In genomic region chr3:94875149-94875548, GRCh38 we compare ENCODE assay signal across 31 cellular contexts.
"Had no signal": no experiment of that assay in that cellular context is flagged by ENCODE, and none has a peak within 500 bp of the region (broad histone marks: within the 10 kb centered on the region; RNA-seq: fewer than 3 reads in every experiment).

No MANE protein-coding gene starts in this region.

- H3K4me1 ChIP-seq: colonic mucosa, gastrocnemius medialis, left ventricle myocardium inferior, sigmoid colon, uterus had no signal

- H3K9me3 ChIP-seq: colonic mucosa, gastrocnemius medialis, mucosa of descending colon, neutrophil, ovary, sigmoid colon, thoracic aorta, uterus had no signal

- ATAC-seq: activated CD4-positive, CD25-positive, alpha-beta regulatory T cell treated with anti-CD3 and anti-CD28 coated beads, Interleukin-2, amount 50 U/mL, for 24 hours; gastrocnemius medialis; mucosa of descending colon; natural killer cell treated with Interleukin-12 subunit alpha and Interleukin-12 subunit beta and Interleukin-15 and Interleukin-18, amount 100 ng/mL, for 72 hours; stimulated activated effector memory CD8-positive, alpha-beta T cell treated with anti-CD3 and anti-CD28 coated beads, Interleukin-12 subunit alpha, Interleukin-12 subunit beta, amount 100 ng/mL, for 72 hours had no signal

- H3K27ac ChIP-seq: colonic mucosa, gastrocnemius medialis, left ventricle myocardium inferior, neutrophil, ovary, sigmoid colon, thoracic aorta, uterus, WERI-Rb-1 had no signal

- DNase-seq: activated CD4-positive, alpha-beta T cell treated with anti-CD3 and anti-CD28 coated beads for 48 hours; activated CD4-positive, alpha-beta T cell treated with anti-CD3 and anti-CD28 coated beads, Interleukin-2, amount 50 U/mL, for 48 hours; activated CD8-positive, alpha-beta memory T cell treated with anti-CD3 and anti-CD28 coated beads for 24 hours; activated effector memory CD4-positive, alpha-beta T cell treated with Interleukin-2 at 50 U/mL for 16 hours; activated naive CD4-positive, alpha-beta T cell treated with Interleukin-2 at 50 U/mL for 16 hours; anterior cingulate cortex; cerebellar nuclear complex; colonic mucosa; effector CD8-positive, alpha-beta T cell; gastrocnemius medialis; glutamatergic neuron; islet precursor cell; left ventricle myocardium inferior; mucosa of descending colon; sigmoid colon; small intestine; stimulated activated CD4-positive, alpha-beta T cell treated with anti-CD3 and anti-CD28 coated beads, Interleukin-4, amount 100 ng/mL, for 24 hours; T-helper 9 cell; trophoblast cell; uterus; WERI-Rb-1 had no signal

- H3K27me3 ChIP-seq: colonic mucosa, gastrocnemius medialis, neutrophil, ovary, sigmoid colon, uterus had no signal

- H3K27ac Mint-ChIP-seq: activated naive CD8-positive, alpha-beta T cell; natural killer cell treated with Interleukin-12 subunit alpha and Interleukin-12 subunit beta and Interleukin-15 and Interleukin-18, amount 100 ng/mL, for 72 hours; progenitor cell of endocrine pancreas; stimulated activated effector memory CD8-positive, alpha-beta T cell treated with anti-CD3 and anti-CD28 coated beads, Interleukin-12 subunit alpha, Interleukin-12 subunit beta, amount 100 ng/mL, for 72 hours; stimulated activated naive CD8-positive, alpha-beta T cell treated with anti-CD3 and anti-CD28 coated beads, Interleukin-15, Interleukin-2, amounts not matched to agents 100 ng/mL and 50 ng/mL, for 24 hours had no signal

- H3K4me3 ChIP-seq: colonic mucosa, gastrocnemius medialis, left ventricle myocardium inferior, lung, mucosa of descending colon, ovary, sigmoid colon, thoracic aorta, uterus had no signal

- H3K36me3 ChIP-seq: colonic mucosa, gastrocnemius medialis, left ventricle myocardium inferior, neutrophil, ovary, sigmoid colon, thoracic aorta, uterus, WERI-Rb-1 had no signal

- H3K4me1 Mint-ChIP-seq: stimulated activated effector memory CD8-positive, alpha-beta T cell treated with anti-CD3 and anti-CD28 coated beads, Interleukin-12 subunit alpha, Interleukin-12 subunit beta, amount 100 ng/mL, for 72 hours had no signal

- H3K36me3 Mint-ChIP-seq: activated naive CD8-positive, alpha-beta T cell; natural killer cell treated with Interleukin-12 subunit alpha and Interleukin-12 subunit beta and Interleukin-15 and Interleukin-18, amount 100 ng/mL, for 72 hours; stimulated activated effector memory CD8-positive, alpha-beta T cell treated with anti-CD3 and anti-CD28 coated beads, Interleukin-12 subunit alpha, Interleukin-12 subunit beta, amount 100 ng/mL, for 72 hours had no signal

- H3K27me3 Mint-ChIP-seq: activated naive CD8-positive, alpha-beta T cell; natural killer cell treated with Interleukin-12 subunit alpha and Interleukin-12 subunit beta and Interleukin-15 and Interleukin-18, amount 100 ng/mL, for 72 hours; progenitor cell of endocrine pancreas; stimulated activated naive CD8-positive, alpha-beta T cell treated with anti-CD3 and anti-CD28 coated beads, Interleukin-15, Interleukin-2, amounts not matched to agents 100 ng/mL and 50 ng/mL, for 24 hours had no signal

- H3K4me3 Mint-ChIP-seq: activated naive CD8-positive, alpha-beta T cell; natural killer cell treated with Interleukin-12 subunit alpha and Interleukin-12 subunit beta and Interleukin-15 and Interleukin-18, amount 100 ng/mL, for 72 hours; stimulated activated effector memory CD8-positive, alpha-beta T cell treated with anti-CD3 and anti-CD28 coated beads, Interleukin-12 subunit alpha, Interleukin-12 subunit beta, amount 100 ng/mL, for 72 hours; stimulated activated naive CD8-positive, alpha-beta T cell treated with anti-CD3 and anti-CD28 coated beads, Interleukin-15, Interleukin-2, amounts not matched to agents 100 ng/mL and 50 ng/mL, for 24 hours had no signal
